Comparison of ENCODE assay signal across 10 cellular contexts in the genomic region with DNA sequence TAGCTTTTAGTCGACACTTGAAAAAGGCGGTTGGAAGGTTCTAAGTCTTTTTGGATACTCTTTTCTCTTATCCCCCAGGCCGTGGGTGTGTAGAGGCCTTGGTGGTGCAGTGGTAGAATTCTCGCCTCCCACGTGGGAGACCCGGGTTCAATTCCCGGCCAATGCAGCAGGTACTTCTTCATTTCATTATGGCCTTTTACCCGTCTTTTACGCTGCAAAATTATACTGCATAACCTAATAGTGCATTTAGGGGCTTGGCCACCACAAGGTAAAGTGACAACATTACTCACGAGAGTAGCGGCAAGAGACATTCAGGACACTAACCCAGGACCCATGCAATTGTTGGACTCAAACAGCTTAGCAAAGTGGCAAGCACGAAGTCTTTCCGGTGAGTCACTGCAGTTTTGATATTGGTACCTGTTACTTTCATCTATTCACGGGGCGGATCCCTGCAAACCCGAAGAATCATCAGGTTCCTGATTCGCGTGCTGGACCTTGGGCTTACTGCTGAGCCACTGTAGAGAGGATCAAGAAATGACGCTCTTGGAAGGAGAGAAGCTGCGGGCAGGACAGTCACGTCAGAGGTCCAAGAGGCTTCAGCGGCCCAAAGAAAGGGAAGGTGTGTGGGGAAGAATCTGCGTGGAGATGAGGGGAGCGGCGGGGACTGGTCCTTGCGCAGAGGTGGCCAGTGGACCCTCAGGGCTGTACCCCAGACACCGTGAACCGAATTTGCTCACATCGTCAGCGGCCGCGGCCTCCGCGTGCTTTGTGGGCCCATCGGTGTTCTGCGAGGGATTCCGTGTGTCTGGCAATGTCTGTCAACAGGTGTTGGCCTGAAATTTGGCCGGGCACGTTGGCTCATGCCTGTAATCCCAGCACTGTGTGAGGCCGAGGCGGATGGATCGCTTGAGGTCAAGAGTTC. TPM values are rescaled to one million over a fixed set of nuclear protein-coding genes. Genes with fewer than 3 reads are reported as not detected.
DNase-seq lines count a peak whose midpoint lies in the region; ATAC-seq and TF ChIP-seq lines count a peak whose summit lies in the region.
"Had no signal": no experiment of that assay in that cellular context is flagged by ENCODE, and none has a peak within 500 bp of the region (broad histone marks: within the 10 kb centered on the region; RNA-seq: fewer than 3 reads in every experiment).

No MANE protein-coding gene starts in this region.

- no peaks in the 10 kb centered on the region for H3K4me1 ChIP-seq in hepatocyte (ENCODE audit: insufficient read depth)

- no peaks in the 10 kb centered on the region for H3K79me2 ChIP-seq in hepatocyte

- no peaks in the 10 kb centered on the region for H3K36me3 ChIP-seq in hepatocyte (replicated peaks; ENCODE audit: insufficient read depth, low read depth)

- no peak overlapping the region for H3K27ac ChIP-seq in hepatocyte

- peaks cover 2% of the 10 kb centered on the region for H3K4me1 Mint-ChIP-seq in activated T-cell treated with anti-CD3 and anti-CD28 coated beads, Interleukin-2, amount 50 U/mL, for 4 hours (ENCODE audit: low read depth)

- no peaks in the 10 kb centered on the region for H3K9me3 ChIP-seq in hepatocyte (ENCODE audit: low read depth)

- TF ChIP-seq CTCF in hepatocyte (IDR thresholded peaks at IDR 0.05; ENCODE audit: poor library complexity), result no peak

- ATAC-seq in activated T-cell treated with anti-CD3 and anti-CD28 coated beads, Interleukin-2, amount 50 U/mL, for 4 hours, result peak; percentile 74 to 85
- ATAC-seq in HG02852 (IDR thresholded peaks at IDR 0.05; ENCODE audit: unreplicated experiment), result no peak
- no peak for ATAC-seq in GM21367 (IDR thresholded peaks at IDR 0.05; ENCODE audit: unreplicated experiment)

- whole genome bisulfite sequencing in hepatocyte (ENCODE audit: low lambda C conversion rate, missing lambda C conversion rate), result 90% methylated on average over 42 of the region's 42 CpGs

- DNase-seq in NCI-H748 (lab: John Stamatoyannopoulos, UW; ENCODE audit: unreplicated experiment), result peak; percentile 48
- no peak for DNase-seq in NCI-H748 treated with DMSO at 0.1 percent for 48 hours (lab: John Stamatoyannopoulos, UW)
- DNase-seq in NCI-H774 (lab: John Stamatoyannopoulos, UW), result peak; percentile 74
- no peak for DNase-seq in activated T-cell treated with anti-CD3 and anti-CD28 coated beads, Interleukin-2, amount 50 U/mL, for 4 hours
- peak; percentile 21 for DNase-seq in hepatocyte (ENCODE audit: low spot score)
- peak; percentile 39 for DNase-seq in stimulated activated CD8-positive, alpha-beta memory T cell treated with anti-CD3 and anti-CD28 coated beads, Interleukin-4, amount 100 ng/mL, for 24 hours (ENCODE audit: low read depth)

- H3K4me3 ChIP-seq in hepatocyte, result no peak overlapping the region

- no peaks in the 10 kb centered on the region for H3K9me2 ChIP-seq in hepatocyte (replicated peaks; ENCODE audit: insufficient read depth)

- no peak overlapping the region for H3K4me3 Mint-ChIP-seq in activated T-cell treated with anti-CD3 and anti-CD28 coated beads, Interleukin-2, amount 50 U/mL, for 4 hours

- H3K4me2 ChIP-seq in hepatocyte, result no peak overlapping the region

- H3K27me3 ChIP-seq in hepatocyte, result no peaks in the 10 kb centered on the region

- peaks cover 5% of the 10 kb centered on the region for H3K27me3 Mint-ChIP-seq in activated T-cell treated with anti-CD3 and anti-CD28 coated beads, Interleukin-2, amount 50 U/mL, for 4 hours (ENCODE audit: low read depth)

- H2AFZ ChIP-seq in hepatocyte, result no peak overlapping the region

- no peaks in the 10 kb centered on the region for H3K9me3 Mint-ChIP-seq in activated T-cell treated with anti-CD3 and anti-CD28 coated beads, Interleukin-2, amount 50 U/mL, for 4 hours

- no peaks in the 10 kb centered on the region for H3K36me3 Mint-ChIP-seq in activated T-cell treated with anti-CD3 and anti-CD28 coated beads, Interleukin-2, amount 50 U/mL, for 4 hours (ENCODE audit: insufficient read depth)

- H4K20me1 ChIP-seq in hepatocyte (ENCODE audit: insufficient read depth, poor library complexity, severe bottlenecking), result no peaks in the 10 kb centered on the region

RNA-seq across cellular contexts. Expression of a gene that starts 12.9 kb away (rescaled TPM):
- total RNA-seq in activated T-cell treated with anti-CD3 and anti-CD28 coated beads, Interleukin-2, amount 50 U/mL, for 4 hours, result 1,000 to 10,000 TPM; 1,321 to 1,622 (median 1,616) TPM
- under 0.01 TPM in 2 replicates for total RNA-seq in hepatocyte
- polyA plus RNA-seq in hepatocyte, result not detected in 2 replicates
- polyA plus RNA-seq: AG04450, neural cell had no signal

Comparison
In these comparisons a context has a peak if more than half of its experiments do, and no peak if none do; other contexts are left out.
1. DNase-seq: peak in NCI-H748 (single experiment), NCI-H774 (single experiment), hepatocyte (single experiment) and stimulated activated CD8-positive, alpha-beta memory T cell treated with anti-CD3 and anti-CD28 coated beads, Interleukin-4, amount 100 ng/mL, for 24 hours (single experiment); none in NCI-H748 treated with DMSO at 0.1 percent for 48 hours (single experiment) and activated T-cell treated with anti-CD3 and anti-CD28 coated beads, Interleukin-2, amount 50 U/mL, for 4 hours (single experiment).
2. ATAC-seq: peak in activated T-cell treated with anti-CD3 and anti-CD28 coated beads, Interleukin-2, amount 50 U/mL, for 4 hours (2 of 2); none in HG02852 (single experiment) and GM21367 (single experiment).
3. RNA of a gene that starts 12.9 kb away (total RNA-seq): 1,321 to 1,622 TPM in activated T-cell treated with anti-CD3 and anti-CD28 coated beads, Interleukin-2, amount 50 U/mL, for 4 hours; under 0.01 TPM in hepatocyte; every median in the first group is over 1,000 times any median in the second.